9 cellular contexts compared by ENCODE assay signal in genomic region chr3:50516048-50516871, GRCh38. TPM values are rescaled to one million over a fixed set of nuclear protein-coding genes. Genes with fewer than 3 reads are reported as not detected.
A peak's percentile ranks its signal among the peaks of the same experiment; 100 is the strongest.
DNase-seq lines count a peak whose midpoint lies in the region; ATAC-seq and TF ChIP-seq lines count a peak whose summit lies in the region.
"Had no signal": no experiment of that assay in that cellular context is flagged by ENCODE, and none has a peak within 500 bp of the region (broad histone marks: within the 10 kb centered on the region; RNA-seq: fewer than 3 reads in every experiment).

No MANE protein-coding gene starts in this region.

- H3K23ac ChIP-seq in neuronal stem cell (ENCODE audit: low read depth, low read length, poor library complexity): no peak overlapping the region

- H3K4me2 ChIP-seq in neuronal stem cell (ENCODE audit: insufficient read depth, low read length, poor library complexity, severe bottlenecking): peak overlapping the region; percentile 56

- H3K36me3 ChIP-seq in heart right ventricle (no peaks in the 10 kb centered on the region), neuronal stem cell (replicated peaks in 1 of 2; ENCODE audit: control insufficient read depth in 2 of 2, insufficient read depth in 2 of 2, low read length in 2 of 2) (no peaks in the 10 kb centered on the region), breast epithelium (no peaks in the 10 kb centered on the region)
- H3K36me3 ChIP-seq: pancreas had no signal

- peak overlapping the region; percentile 42 for H2AK5ac ChIP-seq in neuronal stem cell (ENCODE audit: low read depth, low read length)

- peak overlapping the region; percentile 31 for H2BK12ac ChIP-seq in neuronal stem cell (ENCODE audit: low read length)

- H3K27me3 ChIP-seq in heart right ventricle (peaks cover 0 to 3% (median 0%) of the 10 kb centered on the region in 7 donors), neuronal stem cell (ENCODE audit: control insufficient read depth in 3 of 3, insufficient read depth in 3 of 3, low read depth in 1 of 3, low read length in 3 of 3) (peaks cover 0 to 47% (median 0%) of the 10 kb centered on the region in 3 experiments), breast epithelium (no peaks in the 10 kb centered on the region)
- H3K27me3 ChIP-seq: pancreas had no signal

- H3K79me1 ChIP-seq in neuronal stem cell (ENCODE audit: low read depth, low read length): no peaks in the 10 kb centered on the region

- H3K4ac ChIP-seq in neuronal stem cell (ENCODE audit: low read length): no peak overlapping the region

- H3K14ac ChIP-seq in neuronal stem cell (ENCODE audit: low read length): peak overlapping the region; percentile 48

- peak overlapping the region; percentile 10 to 84 (median 66) for H3K27ac ChIP-seq in heart right ventricle
- H3K27ac ChIP-seq in neuronal stem cell (replicated peaks; ENCODE audit: low read length): peak overlapping the region; percentile 93
- peak overlapping the region in 1 of 2 donors; percentile 74 for H3K27ac ChIP-seq in breast epithelium
- H3K27ac ChIP-seq: pancreas had no signal

- peak; percentile 76 to 91 (median 82) for ATAC-seq in heart right ventricle
- ATAC-seq in HG03196 (IDR thresholded peaks at IDR 0.05; ENCODE audit: unreplicated experiment): no peak
- ATAC-seq in GM18909 (IDR thresholded peaks at IDR 0.05; ENCODE audit: poor library complexity, unreplicated experiment): no peak

- no peak overlapping the region for H4K8ac ChIP-seq in neuronal stem cell (ENCODE audit: low read depth, low read length)

- H2AFZ ChIP-seq in neuronal stem cell (ENCODE audit: low read length): peak overlapping the region; percentile 91

- H2BK120ac ChIP-seq in neuronal stem cell (ENCODE audit: low read depth, low read length): peak overlapping the region; percentile 93

- peaks cover 11 to 35% (median 21%) of the 10 kb centered on the region in 9 donors for H3K4me1 ChIP-seq in heart right ventricle
- peaks cover 22 to 37% of the 10 kb centered on the region in 2 donors for H3K4me1 ChIP-seq in neuronal stem cell (ENCODE audit: control insufficient read depth in 2 of 2, insufficient read depth in 1 of 2, low read depth in 1 of 2, low read length in 2 of 2)
- peaks cover 0 to 6% of the 10 kb centered on the region in 2 donors for H3K4me1 ChIP-seq in breast epithelium
- H3K4me1 ChIP-seq: pancreas had no signal

- H2BK5ac ChIP-seq in neuronal stem cell (ENCODE audit: low read length): peak overlapping the region; percentile 78

- DNase-seq in DMS153 treated with DMSO at 0.1 percent for 48 hours (lab: John Stamatoyannopoulos, UW; ENCODE audit: unreplicated experiment) (peak; percentile 1), NCI-H524 (lab: John Stamatoyannopoulos, UW) (peak; percentile 92 to 96), heart right ventricle (peak; percentile 74 to 82), neuronal stem cell (ENCODE audit: low spot score) (peak; percentile 53), breast epithelium (ENCODE audit: low spot score in 2 of 2) (no peak)
- no peak for DNase-seq in stimulated activated CD4-positive, alpha-beta T cell treated with anti-CD3 and anti-CD28 coated beads, Interleukin-4, amount 100 ng/mL, for 1 hour
- DNase-seq: pancreas had no signal

- H3K9ac ChIP-seq in neuronal stem cell (ENCODE audit: low read depth, low read length, poor library complexity): peak overlapping the region; percentile 45

- peak overlapping the region; percentile 82 for H2BK15ac ChIP-seq in neuronal stem cell (ENCODE audit: low read length)

- 31 to 36% methylated on average over 13 of the region's 13 CpGs for WGBS in heart right ventricle, 2 donors
- WGBS in neuronal stem cell (ENCODE audit: extremely low coverage in 2 of 2, insufficient read length in 2 of 2, insufficient replicate concordance in 1 of 2), 2 donors: no CpG with 5 or more reads among the region's 13 CpGs

- H3K4me3 ChIP-seq in heart right ventricle: peak overlapping the region; percentile 1 to 33 (median 19)
- H3K4me3 ChIP-seq in neuronal stem cell (ENCODE audit: low read length in 2 of 2): peak overlapping the region in 1 of 2 donors; percentile 33
- H3K4me3 ChIP-seq in breast epithelium: peak overlapping the region in 1 of 3 donors; percentile 33
- H3K4me3 ChIP-seq: pancreas had no signal

- intact Hi-C loops in heart right ventricle (cut with DNase I): loop anchor here in 1 of 10 donors (5.0 kb wide), 1 partner anchor 96 kb away; the partner anchor contains the start of gene CISH
- intact Hi-C loops in breast epithelium (cut with DNase I; ENCODE audit: low total_unique reads): no loop called here

- H3K9me3 ChIP-seq in heart right ventricle: no peaks in the 10 kb centered on the region
- no peaks in the 10 kb centered on the region for H3K9me3 ChIP-seq in neuronal stem cell (replicated peaks in 1 of 2; ENCODE audit: control insufficient read depth in 2 of 2, insufficient read depth in 1 of 2, low read depth in 1 of 2, low read length in 2 of 2)
- H3K9me3 ChIP-seq in breast epithelium: no peaks in the 10 kb centered on the region
- H3K9me3 ChIP-seq: pancreas had no signal

- peak overlapping the region; percentile 95 for H3K18ac ChIP-seq in neuronal stem cell (ENCODE audit: low read length)

- no peak for TF ChIP-seq CTCF in heart right ventricle (IDR thresholded peaks at IDR 0.05)
- TF ChIP-seq CTCF in breast epithelium (IDR thresholded peaks at IDR 0.05): no peak

- H4K91ac ChIP-seq in neuronal stem cell (ENCODE audit: low read depth, low read length, poor library complexity): peak overlapping the region; percentile 48

- no peak for TF ChIP-seq POLR2A in breast epithelium (IDR thresholded peaks at IDR 0.05)

RNA-seq across cellular contexts. Expression of gene CACNA2D2, which starts 12.8 kb away (rescaled TPM):
- 1 to 10 TPM in 9 of 10 donors, under 1 TPM in 1; 0.95 to 3.9 (median 2.6) TPM for total RNA-seq in heart right ventricle
- 1 to 10 TPM in 1 of 2 donors, under 1 TPM in 1; 0.42 to 2.2 TPM for polyA plus RNA-seq in heart right ventricle
- polyA plus RNA-seq in neuronal stem cell (2013, experiment 1 of 2): 12.5 TPM
- 12.2 TPM for polyA plus RNA-seq in neuronal stem cell (2013, experiment 2 of 2)
- total RNA-seq in breast epithelium: 1 to 10 TPM in 2 of 3 donors, under 1 TPM in 1; 0.80 to 2.0 (median 1.5) TPM

RNA-seq across cellular contexts. Expression of gene C3orf18, which starts 51.3 kb away (rescaled TPM):
- 10 to 100 TPM; 31.6 to 49.9 (median 43.4) TPM for total RNA-seq in heart right ventricle
- 10 to 100 TPM; 19.9 to 28.7 TPM for polyA plus RNA-seq in heart right ventricle
- polyA plus RNA-seq in neuronal stem cell (2013, experiment 1 of 2): 9.9 TPM
- polyA plus RNA-seq in neuronal stem cell (2013, experiment 2 of 2): 9.3 TPM
- total RNA-seq in breast epithelium: 10 to 100 TPM; 10.7 to 16.8 (median 15.1) TPM

RNA-seq across cellular contexts. Expression of gene HEMK1, which starts 53.1 kb away (rescaled TPM):
- total RNA-seq in heart right ventricle: 10 to 100 TPM; 10.6 to 19.0 (median 14.8) TPM
- polyA plus RNA-seq in heart right ventricle: 10 to 100 TPM; 13.5 to 17.7 TPM
- polyA plus RNA-seq in neuronal stem cell (2013, experiment 1 of 2): 15.5 TPM
- polyA plus RNA-seq in neuronal stem cell (2013, experiment 2 of 2): 15.1 TPM
- 10 to 100 TPM in 1 of 3 donors, 1 to 10 TPM in 2; 6.1 to 10.7 (median 9.2) TPM for total RNA-seq in breast epithelium

Comparison
In these comparisons a context has a peak if more than half of its experiments do, and no peak if none do; other contexts are left out.
1. DNase-seq: peak in DMS153 treated with DMSO at 0.1 percent for 48 hours (single experiment), NCI-H524 (2 of 2), heart right ventricle (2 of 2) and neuronal stem cell (single experiment); none in stimulated activated CD4-positive, alpha-beta T cell treated with anti-CD3 and anti-CD28 coated beads, Interleukin-4, amount 100 ng/mL, for 1 hour (single experiment) and breast epithelium (0 of 2).
2. ATAC-seq: peak in heart right ventricle (8 of 8); none in HG03196 (single experiment) and GM18909 (single experiment).